ENCODE assay signal across 23 cellular contexts in genomic region chr4:187598246-187598645, GRCh38.
"Had no signal": no experiment of that assay in that cellular context is flagged by ENCODE, and none has a peak within 500 bp of the region (broad histone marks: within the 10 kb centered on the region; RNA-seq: fewer than 3 reads in every experiment).

No MANE protein-coding gene starts in this region.

- H3K27ac ChIP-seq: dorsolateral prefrontal cortex, foreskin keratinocyte, spleen, thoracic aorta, vagina had no signal

- H3K27me3 ChIP-seq: foreskin keratinocyte, spleen, vagina had no signal

- H3K9me3 Mint-ChIP-seq: mesothelial cell of epicardium had no signal

- H3K36me3 Mint-ChIP-seq: activated naive CD8-positive, alpha-beta T cell; mesothelial cell of epicardium; T-cell; type B pancreatic cell had no signal

- H3K4me3 ChIP-seq: dorsolateral prefrontal cortex, spleen, thoracic aorta, vagina had no signal

- DNase-seq: activated CD4-positive, alpha-beta T cell treated with anti-CD3 and anti-CD28 coated beads for 1 hour; activated CD4-positive, alpha-beta T cell treated with anti-CD3 and anti-CD28 coated beads, Interleukin-2, amount 50 U/mL, for 1 hour; activated CD8-positive, alpha-beta T cell treated with anti-CD3 and anti-CD28 coated beads, Interleukin-2, amount 10 ng/mL, durations not matched to agents 7 days and 5 days; amniotic stem cell; caudate nucleus; dorsolateral prefrontal cortex; effector memory CD8-positive, alpha-beta T cell; foreskin keratinocyte; hippocampal formation; left ventricle myocardium superior; mammary epithelial cell; spleen; stimulated activated CD4-positive, alpha-beta T cell treated with anti-CD3 and anti-CD28 coated beads, Interleukin-4, amount 100 ng/mL, for 1 hour; stimulated activated naive CD4-positive, alpha-beta T cell; T-cell had no signal

- H3K36me3 ChIP-seq: spleen, thoracic aorta, vagina had no signal

- H3K9me3 ChIP-seq: spleen, thoracic aorta, vagina had no signal

- H3K4me3 Mint-ChIP-seq: activated CD8-positive, alpha-beta T cell treated with anti-CD3 and anti-CD28 coated beads, Interleukin-2, amount 10 ng/mL, durations not matched to agents 7 days and 5 days; activated naive CD8-positive, alpha-beta T cell; effector memory CD8-positive, alpha-beta T cell; mesothelial cell of epicardium; natural killer cell treated with Interleukin-12 subunit alpha and Interleukin-12 subunit beta and Interleukin-15 and Interleukin-18, amount 100 ng/mL, for 72 hours; T-cell; type B pancreatic cell had no signal

- H3K27ac Mint-ChIP-seq: activated CD8-positive, alpha-beta T cell treated with anti-CD3 and anti-CD28 coated beads, Interleukin-2, amount 10 ng/mL, durations not matched to agents 7 days and 5 days; activated naive CD8-positive, alpha-beta T cell; effector memory CD8-positive, alpha-beta T cell; mesothelial cell of epicardium; natural killer cell treated with Interleukin-12 subunit alpha and Interleukin-12 subunit beta and Interleukin-15 and Interleukin-18, amount 100 ng/mL, for 72 hours; progenitor cell of endocrine pancreas; T-cell; type B pancreatic cell had no signal

- H3K4me1 ChIP-seq: spleen, vagina had no signal

- ATAC-seq: activated CD8-positive, alpha-beta T cell treated with anti-CD3 and anti-CD28 coated beads, Interleukin-2, amount 10 ng/mL, durations not matched to agents 7 days and 5 days; effector memory CD8-positive, alpha-beta T cell; esophagus mucosa; foreskin keratinocyte; left ventricle myocardium superior; natural killer cell treated with Interleukin-12 subunit alpha and Interleukin-12 subunit beta and Interleukin-15 and Interleukin-18, amount 100 ng/mL, for 72 hours; T-cell had no signal

- H3K4me1 Mint-ChIP-seq: T-cell had no signal

- H3K27me3 Mint-ChIP-seq: activated naive CD8-positive, alpha-beta T cell; effector memory CD8-positive, alpha-beta T cell; natural killer cell treated with Interleukin-12 subunit alpha and Interleukin-12 subunit beta and Interleukin-15 and Interleukin-18, amount 100 ng/mL, for 72 hours; T-cell had no signal
